Comparison of ENCODE assay signal across 10 cellular contexts in genomic region chr4:68503462-68503861, GRCh38. TPM values are rescaled to one million over a fixed set of nuclear protein-coding genes. Genes with fewer than 3 reads are reported as not detected.
"Had no signal": no experiment of that assay in that cellular context is flagged by ENCODE, and none has a peak within 500 bp of the region (broad histone marks: within the 10 kb centered on the region; RNA-seq: fewer than 3 reads in every experiment).

No MANE protein-coding gene starts in this region.

RNA-seq across cellular contexts. Expression of gene TMPRSS11E, which starts 56.2 kb away (rescaled TPM):
- total RNA-seq: OCI-LY7, PC-3, PC-9, Peyer's patch, Right ventricle myocardium inferior, Right ventricle myocardium superior, RPMI7951, SJCRH30, SJSA1 had no signal
- polyA plus RNA-seq: SK-N-SH had no signal
